11 cellular contexts compared by ENCODE assay signal in genomic region chr2:136056077-136056688, GRCh38.
DNase-seq lines count a peak whose midpoint lies in the region; ATAC-seq and TF ChIP-seq lines count a peak whose summit lies in the region.
"Had no signal": no experiment of that assay in that cellular context is flagged by ENCODE, and none has a peak within 500 bp of the region (broad histone marks: within the 10 kb centered on the region; RNA-seq: fewer than 3 reads in every experiment).

No MANE protein-coding gene starts in this region.

- TF ChIP-seq CTCF in neutrophil (IDR thresholded peaks at IDR 0.05) (no peak), neural progenitor cell (IDR thresholded peaks at IDR 0.05) (no peak), prostate gland (IDR thresholded peaks at IDR 0.05) (no peak)

- H3K27ac ChIP-seq in neutrophil = peak overlapping the region; percentile 2
- no peak overlapping the region for H3K27ac ChIP-seq in neural progenitor cell
- H3K27ac ChIP-seq in prostate gland = no peak overlapping the region
- H3K27ac ChIP-seq: foreskin keratinocyte, sigmoid colon had no signal

- H3K4me3 Mint-ChIP-seq in activated CD4-positive, alpha-beta T cell treated with anti-CD3 and anti-CD28 coated beads, Interleukin-2, amount 10 ng/mL, durations not matched to agents 24 days and 14 days = peak overlapping the region; percentile 53
- H3K4me3 Mint-ChIP-seq in neural progenitor cell = no peak overlapping the region

- H3K79me2 ChIP-seq in neural progenitor cell (ENCODE audit: low read depth) = no peaks in the 10 kb centered on the region

- peak; percentile 37 for ATAC-seq in HG02798 (IDR thresholded peaks at IDR 0.05; ENCODE audit: poor library complexity, unreplicated experiment)
- ATAC-seq: foreskin keratinocyte, Panc1 had no signal

- no peaks in the 10 kb centered on the region for H3K27me3 Mint-ChIP-seq in activated CD4-positive, alpha-beta T cell treated with anti-CD3 and anti-CD28 coated beads, Interleukin-2, amount 10 ng/mL, durations not matched to agents 24 days and 14 days
- peaks cover 6% of the 10 kb centered on the region for H3K27me3 Mint-ChIP-seq in neural progenitor cell (ENCODE audit: insufficient read depth, low read depth)

- H3K4me1 ChIP-seq in neutrophil (ENCODE audit: control insufficient read depth in 1 of 2, insufficient read depth in 1 of 2, low read depth in 1 of 2, low read length in 1 of 2) (peaks cover 27 to 42% of the 10 kb centered on the region in 2 experiments), neural progenitor cell (no peaks in the 10 kb centered on the region), prostate gland (replicated peaks) (no peaks in the 10 kb centered on the region)
- H3K4me1 ChIP-seq: foreskin keratinocyte, sigmoid colon had no signal

- H3K9me3 ChIP-seq in neutrophil = no peaks in the 10 kb centered on the region
- H3K9me3 ChIP-seq in neural progenitor cell (ENCODE audit: low read depth) = no peaks in the 10 kb centered on the region
- H3K9me3 ChIP-seq in prostate gland = no peaks in the 10 kb centered on the region
- H3K9me3 ChIP-seq: sigmoid colon had no signal

- H3K4me3 ChIP-seq in neutrophil (ENCODE audit: low read depth in 1 of 2, low read length in 1 of 2) (no peak overlapping the region), neural progenitor cell (no peak overlapping the region), prostate gland (no peak overlapping the region)
- H3K4me3 ChIP-seq: sigmoid colon had no signal

- intact Hi-C loops in activated CD4-positive, alpha-beta T cell treated with anti-CD3 and anti-CD28 coated beads, Interleukin-2, amount 10 ng/mL, durations not matched to agents 24 days and 14 days (cut with micrococcal nuclease) = loop anchor here (1.0 to 5.0 kb wide), 10 partner anchors 47 to 1003 kb away; partner anchors contain the start of gene RAB3GAP1
- intact Hi-C loops in prostate gland (cut with DNase I) = no loop called here

- H3K36me3 ChIP-seq in neutrophil (no peaks in the 10 kb centered on the region), neural progenitor cell (no peaks in the 10 kb centered on the region), prostate gland (no peaks in the 10 kb centered on the region)
- H3K36me3 ChIP-seq: sigmoid colon had no signal

- no peak for TF ChIP-seq POLR2A in prostate gland (IDR thresholded peaks at IDR 0.05)

- peak overlapping the region; percentile 94 for H3K27ac Mint-ChIP-seq in activated CD4-positive, alpha-beta T cell treated with anti-CD3 and anti-CD28 coated beads, Interleukin-2, amount 10 ng/mL, durations not matched to agents 24 days and 14 days
- no peak overlapping the region for H3K27ac Mint-ChIP-seq in neural progenitor cell

- peak; percentile 83 for DNase-seq in activated CD4-positive, alpha-beta T cell treated with anti-CD3 and anti-CD28 coated beads, Interleukin-2, amount 10 ng/mL, durations not matched to agents 24 days and 14 days
- DNase-seq in activated CD4-positive, alpha-beta T cell treated with anti-CD3 and anti-CD28 coated beads, Interleukin-2, amount 50 U/mL, for 4 hours = no peak
- DNase-seq in NOMO-1 (lab: John Stamatoyannopoulos, UW; ENCODE audit: unreplicated experiment in 2 of 2) (peak; percentile 40 to 62), neural progenitor cell (ENCODE audit: low spot score) (no peak), prostate gland (ENCODE audit: low spot score) (no peak), T-helper 9 cell (no peak)
- DNase-seq: foreskin keratinocyte, sigmoid colon had no signal

- no peaks in the 10 kb centered on the region for H3F3A ChIP-seq in neural progenitor cell (ENCODE audit: low read depth)

- H3K27me3 ChIP-seq in neutrophil (no peaks in the 10 kb centered on the region), neural progenitor cell (no peaks in the 10 kb centered on the region), prostate gland (replicated peaks; ENCODE audit: insufficient read depth) (no peaks in the 10 kb centered on the region)
- H3K27me3 ChIP-seq: foreskin keratinocyte, sigmoid colon had no signal

- peaks cover 5% of the 10 kb centered on the region for H3K9me3 Mint-ChIP-seq in activated CD4-positive, alpha-beta T cell treated with anti-CD3 and anti-CD28 coated beads, Interleukin-2, amount 10 ng/mL, durations not matched to agents 24 days and 14 days
- H3K9me3 Mint-ChIP-seq in neural progenitor cell = peaks cover 5% of the 10 kb centered on the region

- H4K20me1 ChIP-seq in neural progenitor cell (ENCODE audit: low read depth) = no peaks in the 10 kb centered on the region

- peaks cover 73% of the 10 kb centered on the region for H3K4me1 Mint-ChIP-seq in activated CD4-positive, alpha-beta T cell treated with anti-CD3 and anti-CD28 coated beads, Interleukin-2, amount 10 ng/mL, durations not matched to agents 24 days and 14 days
- peaks cover 16% of the 10 kb centered on the region for H3K4me1 Mint-ChIP-seq in neural progenitor cell

- no peak overlapping the region for H2AFZ ChIP-seq in neural progenitor cell (replicated peaks)

- H3K4me2 ChIP-seq in neural progenitor cell = no peak overlapping the region

- WGBS in prostate gland = 76% methylated on average over 5 of the region's 5 CpGs

- no peak overlapping the region for H3K9ac ChIP-seq in neural progenitor cell

- peaks cover 1% of the 10 kb centered on the region for H3K36me3 Mint-ChIP-seq in activated CD4-positive, alpha-beta T cell treated with anti-CD3 and anti-CD28 coated beads, Interleukin-2, amount 10 ng/mL, durations not matched to agents 24 days and 14 days (ENCODE audit: low read depth)
- H3K36me3 Mint-ChIP-seq in neural progenitor cell = peaks cover 3% of the 10 kb centered on the region

Comparison
In these comparisons a context has a peak if more than half of its experiments do, and no peak if none do; other contexts are left out.
1. DNase-seq: peak in activated CD4-positive, alpha-beta T cell treated with anti-CD3 and anti-CD28 coated beads, Interleukin-2, amount 10 ng/mL, durations not matched to agents 24 days and 14 days (single experiment) and NOMO-1 (2 of 2); none in activated CD4-positive, alpha-beta T cell treated with anti-CD3 and anti-CD28 coated beads, Interleukin-2, amount 50 U/mL, for 4 hours (0 of 2), neural progenitor cell (single experiment), prostate gland (single experiment) and T-helper 9 cell (single experiment).